ENCODE assay signal across 1 cellular context in genomic region chr6:3451498-3451897, GRCh38.
TF ChIP-seq lines count a peak whose summit lies in the region.

No MANE protein-coding gene starts in this region.

TF ChIP-seq in GM23338, 12 proteins besides CTCF, POLR2A, EP300 and RAD21:
- TF ChIP-seq ZNF462 (CRISPR knock-in tag; IDR thresholded peaks at IDR 0.05), result no peak
- TF ChIP-seq POLR2AphosphoS5 (IDR thresholded peaks at IDR 0.05; ENCODE audit: low read depth), result no peak
